Comparison of ENCODE assay signal across 5 cellular contexts in the genomic region with DNA sequence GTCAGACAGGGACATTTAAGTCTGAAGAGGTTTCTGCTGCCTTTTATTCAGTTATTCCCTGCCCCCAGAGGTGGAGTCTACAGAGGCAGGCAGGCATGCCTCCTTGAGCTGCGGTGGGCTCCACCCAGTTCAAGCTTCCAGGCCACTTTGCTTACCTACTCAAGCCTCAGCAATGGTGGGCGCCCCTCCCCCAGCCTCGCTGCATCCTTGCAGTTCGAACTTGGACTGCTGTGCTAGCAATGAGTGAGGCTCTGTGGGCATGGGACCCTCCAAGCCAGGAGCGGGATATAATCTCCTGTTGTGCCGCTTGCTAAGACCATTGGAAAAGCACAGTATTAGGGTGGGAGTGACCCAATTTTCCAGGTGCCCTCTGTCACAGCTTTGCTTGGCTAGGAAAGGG.
A peak's percentile ranks its signal among the peaks of the same experiment; 100 is the strongest.
DNase-seq lines count a peak whose midpoint lies in the region; ATAC-seq and TF ChIP-seq lines count a peak whose summit lies in the region.
"Not testable (repeated sequence)": the region's sequence is repeated elsewhere in the genome, so short reads cannot be mapped to it uniquely, and the experiment has no call there.

No MANE protein-coding gene starts in this region.

- 63 to 92% (median 78%) methylated on average over 3 to 6 of the region's 6 CpGs for whole genome bisulfite sequencing in spleen, 5 donors

- intact Hi-C loops in Right ventricle myocardium inferior (cut with DNase I); left lung (cut with DNase I); posterior vena cava (cut with DNase I); spleen (cut with DNase I; ENCODE audit: low total_unique reads): not testable (repeated sequence)

- H3K27me3 ChIP-seq in left lung; spleen (replicated peaks in 1 of 7): not testable (repeated sequence)

- not testable (repeated sequence) for H3K9me3 ChIP-seq in left lung, spleen

- TF ChIP-seq CTCF in left lung (IDR thresholded peaks at IDR 0.05); spleen (IDR thresholded peaks at IDR 0.05 in 8 of 11, conservative IDR thresholded peaks at IDR 0.05 in 3 of 11): not testable (repeated sequence)

- not testable (repeated sequence) for H3K4me1 ChIP-seq in left lung, spleen

- TF ChIP-seq POLR2A in spleen (IDR thresholded peaks at IDR 0.05): not testable (repeated sequence)

- H3K4me3 ChIP-seq in left lung, spleen: not testable (repeated sequence)

- not testable (repeated sequence) for ATAC-seq in Right ventricle myocardium inferior, left lung

- not testable (repeated sequence) for H3K36me3 ChIP-seq in left lung, spleen

- not testable (repeated sequence) for H3K27ac ChIP-seq in left lung, spleen

- DNase-seq in dedifferentiated amniotic fluid mesenchymal stem cell (ENCODE audit: extremely low spot score): peak; percentile 6
- peak; percentile 9 for DNase-seq in Right ventricle myocardium inferior (ENCODE audit: missing footprints)
- DNase-seq in left lung: peak; percentile 20 to 21
- DNase-seq in posterior vena cava (ENCODE audit: low spot score): peak; percentile 44
- DNase-seq in spleen: peak; percentile 63

Comparison
In these comparisons a context has a peak if more than half of its experiments do, and no peak if none do; other contexts are left out.
1. DNase-seq: peak in every context shown above with its lines; median percentile 63 in spleen; 44 in posterior vena cava; 20 in left lung; 9 in Right ventricle myocardium inferior; 6 in dedifferentiated amniotic fluid mesenchymal stem cell.